1 cellular context compared by ENCODE assay signal in the genomic region with DNA sequence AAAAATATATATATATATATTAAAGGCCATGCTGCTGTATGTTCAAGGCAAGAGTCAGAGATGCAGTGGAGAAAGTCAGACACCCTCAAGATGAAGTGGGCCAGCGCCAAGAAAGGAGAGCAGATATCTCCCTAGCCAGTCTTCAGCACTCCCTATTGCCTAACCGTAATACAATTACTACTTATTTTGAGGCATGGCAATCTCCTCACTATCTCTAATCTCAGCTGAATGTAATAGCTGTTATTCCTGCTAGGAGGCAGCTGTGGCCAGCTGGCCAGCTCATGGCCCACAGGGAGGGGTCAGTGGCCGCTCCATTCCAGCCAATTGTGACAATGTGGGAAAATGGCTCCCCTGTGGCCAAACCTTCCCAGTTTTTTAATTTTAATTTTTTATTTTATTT.
TF ChIP-seq lines count a peak whose summit lies in the region.

No MANE protein-coding gene starts in this region.

TF ChIP-seq in SK-N-SH treated with all-trans-retinoic acid at 6 μM for 48 hours, 23 proteins besides CTCF, POLR2A, EP300 and RAD21 (continued from another document):
- TF ChIP-seq ZC3H10 (CRISPR knock-in tag; IDR thresholded peaks at IDR 0.05): no peak
- no peak for TF ChIP-seq ARNTL (CRISPR knock-in tag; IDR thresholded peaks at IDR 0.05; ENCODE audit: borderline replicate concordance, low read depth)
- no peak for TF ChIP-seq ESRRG (CRISPR knock-in tag; IDR thresholded peaks at IDR 0.05)
- TF ChIP-seq SNAI2 (CRISPR knock-in tag; IDR thresholded peaks at IDR 0.05): no peak
- TF ChIP-seq ZNF8 (CRISPR knock-in tag; IDR thresholded peaks at IDR 0.05): no peak
- TF ChIP-seq, protein P1, sequence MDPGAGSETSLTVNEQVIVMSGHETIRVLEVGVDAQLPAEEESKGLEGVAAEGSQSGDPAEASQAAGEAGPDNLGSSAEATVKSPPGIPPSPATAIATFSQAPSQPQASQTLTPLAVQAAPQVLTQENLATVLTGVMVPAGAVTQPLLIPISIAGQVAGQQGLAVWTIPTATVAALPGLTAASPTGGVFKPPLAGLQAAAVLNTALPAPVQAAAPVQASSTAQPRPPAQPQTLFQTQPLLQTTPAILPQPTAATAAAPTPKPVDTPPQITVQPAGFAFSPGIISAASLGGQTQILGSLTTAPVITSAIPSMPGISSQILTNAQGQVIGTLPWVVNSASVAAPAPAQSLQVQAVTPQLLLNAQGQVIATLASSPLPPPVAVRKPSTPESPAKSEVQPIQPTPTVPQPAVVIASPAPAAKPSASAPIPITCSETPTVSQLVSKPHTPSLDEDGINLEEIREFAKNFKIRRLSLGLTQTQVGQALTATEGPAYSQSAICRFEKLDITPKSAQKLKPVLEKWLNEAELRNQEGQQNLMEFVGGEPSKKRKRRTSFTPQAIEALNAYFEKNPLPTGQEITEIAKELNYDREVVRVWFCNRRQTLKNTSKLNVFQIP (CRISPR knock-in tag; IDR thresholded peaks at IDR 0.05; ENCODE audit: borderline replicate concordance, low read depth): no peak
TF ChIP-seq in SK-N-SH treated with all-trans-retinoic acid at 6 μM for 48 hours: peak in this region for 0.
